ENCODE assay signal across 2 cellular contexts in the genomic region with DNA sequence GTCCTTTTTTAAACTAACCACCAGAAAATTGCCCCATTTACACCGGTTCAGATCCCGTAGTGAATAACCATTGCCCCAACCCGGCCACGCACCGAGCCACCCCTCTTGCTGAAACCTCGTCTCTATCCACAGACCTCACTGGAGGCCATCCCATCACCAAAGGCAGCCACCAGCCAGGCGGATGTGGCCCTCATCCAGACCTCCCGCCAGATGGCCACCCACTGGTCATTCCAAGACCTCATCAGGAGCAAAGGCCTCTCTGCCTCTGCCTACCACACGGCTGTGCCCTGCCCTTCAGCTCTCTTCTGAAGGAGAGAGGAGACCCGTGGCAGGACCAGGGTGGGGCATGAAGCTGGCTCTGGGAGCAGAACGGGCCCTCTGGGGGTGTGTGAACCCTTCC.
TF ChIP-seq lines count a peak whose summit lies in the region.

No MANE protein-coding gene starts in this region.

TF ChIP-seq in HepG2, 621 proteins besides CTCF, POLR2A, EP300 and RAD21:
- no peak for TF ChIP-seq SMYD3 (CRISPR knock-in tag; IDR thresholded peaks at IDR 0.05)
- peak; percentile 30; the same call in 1 of the 2 replicates for TF ChIP-seq ZBTB33 (CRISPR knock-in tag; IDR thresholded peaks at IDR 0.05)
- TF ChIP-seq, protein P1, sequence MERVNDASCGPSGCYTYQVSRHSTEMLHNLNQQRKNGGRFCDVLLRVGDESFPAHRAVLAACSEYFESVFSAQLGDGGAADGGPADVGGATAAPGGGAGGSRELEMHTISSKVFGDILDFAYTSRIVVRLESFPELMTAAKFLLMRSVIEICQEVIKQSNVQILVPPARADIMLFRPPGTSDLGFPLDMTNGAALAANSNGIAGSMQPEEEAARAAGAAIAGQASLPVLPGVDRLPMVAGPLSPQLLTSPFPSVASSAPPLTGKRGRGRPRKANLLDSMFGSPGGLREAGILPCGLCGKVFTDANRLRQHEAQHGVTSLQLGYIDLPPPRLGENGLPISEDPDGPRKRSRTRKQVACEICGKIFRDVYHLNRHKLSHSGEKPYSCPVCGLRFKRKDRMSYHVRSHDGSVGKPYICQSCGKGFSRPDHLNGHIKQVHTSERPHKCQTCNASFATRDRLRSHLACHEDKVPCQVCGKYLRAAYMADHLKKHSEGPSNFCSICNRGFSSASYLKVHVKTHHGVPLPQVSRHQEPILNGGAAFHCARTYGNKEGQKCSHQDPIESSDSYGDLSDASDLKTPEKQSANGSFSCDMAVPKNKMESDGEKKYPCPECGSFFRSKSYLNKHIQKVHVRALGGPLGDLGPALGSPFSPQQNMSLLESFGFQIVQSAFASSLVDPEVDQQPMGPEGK (CRISPR knock-in tag; IDR thresholded peaks at IDR 0.05) = no peak
- no peak for TF ChIP-seq ZNF644 (CRISPR knock-in tag; IDR thresholded peaks at IDR 0.05; ENCODE audit: low read depth)
- no peak for TF ChIP-seq BRCA1 (CRISPR knock-in tag; IDR thresholded peaks at IDR 0.05)
TF ChIP-seq in HepG2: peak in this region for 1.

TF ChIP-seq in GM12891, 5 proteins besides CTCF, POLR2A, EP300 and RAD21:
- TF ChIP-seq TAF1 (IDR thresholded peaks at IDR 0.05; ENCODE audit: low read depth, low read length) (no peak), POU2F2 (IDR thresholded peaks at IDR 0.05; ENCODE audit: low read depth, low read length) (no peak), PAX5 (IDR thresholded peaks at IDR 0.05; ENCODE audit: insufficient read depth, low read length, severe bottlenecking) (no peak), POLR2AphosphoS5 (IDR thresholded peaks at IDR 0.05; ENCODE audit: low read depth, low read length) (no peak), SPI1 (IDR thresholded peaks at IDR 0.05; ENCODE audit: low read depth, low read length) (no peak)
